6 cellular contexts compared by ENCODE assay signal in the genomic region with DNA sequence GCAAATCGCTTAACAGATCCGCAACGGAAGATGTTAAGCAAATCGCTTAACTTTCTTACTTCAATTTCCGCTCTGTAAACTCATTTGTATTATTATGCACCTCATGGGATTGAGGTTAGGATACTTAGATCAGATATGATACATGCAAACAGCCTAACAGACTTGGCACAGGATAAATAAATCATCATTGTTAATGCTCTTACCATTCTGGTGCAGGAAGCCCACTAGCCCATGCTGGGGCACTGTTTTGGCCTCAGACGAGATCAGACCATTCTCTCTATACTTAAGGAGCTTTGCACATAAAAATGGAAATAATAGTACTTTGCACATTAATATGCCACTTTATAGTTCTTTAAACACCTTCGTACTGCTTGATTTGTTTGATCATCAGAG. TPM values are rescaled to one million over a fixed set of nuclear protein-coding genes. Genes with fewer than 3 reads are reported as not detected.
DNase-seq lines count a peak whose midpoint lies in the region; ATAC-seq, FAIRE-seq and TF ChIP-seq lines count a peak whose summit lies in the region.

No MANE protein-coding gene starts in this region.

- no peaks in the 10 kb centered on the region for H3K9me3 Mint-ChIP-seq in T-helper 2 cell treated with Interferon-gamma antibody and Interleukin-4, amounts not matched to agents 5 μg/mL and 100 μg/mL, for 36 hours
- H3K9me3 Mint-ChIP-seq in brain = peaks cover 0 to 4% (median 0%) of the 10 kb centered on the region in 5 experiments

- H3K27ac ChIP-seq in pancreas = peak overlapping the region in 1 of 4 donors; percentile 94

- peaks cover 7 to 16% (median 15%) of the 10 kb centered on the region in 3 donors for H3K4me1 ChIP-seq in pancreas

- H3K4me3 ChIP-seq in pancreas = peak overlapping the region; percentile 58 to 85 (median 76)

- peaks cover 26% of the 10 kb centered on the region for H3K4me1 Mint-ChIP-seq in T-helper 2 cell treated with Interferon-gamma antibody and Interleukin-4, amounts not matched to agents 5 μg/mL and 100 μg/mL, for 36 hours (ENCODE audit: low read depth)
- peaks cover 47% of the 10 kb centered on the region for H3K4me1 Mint-ChIP-seq in brain

- H3K27ac Mint-ChIP-seq in T-helper 2 cell treated with Interferon-gamma antibody and Interleukin-4, amounts not matched to agents 5 μg/mL and 100 μg/mL, for 36 hours = peak overlapping the region; percentile 99
- H3K27ac Mint-ChIP-seq in brain = peak overlapping the region; percentile 63 to 99 (median 87)

- peaks cover 47% of the 10 kb centered on the region for H3K36me3 Mint-ChIP-seq in T-helper 2 cell treated with Interferon-gamma antibody and Interleukin-4, amounts not matched to agents 5 μg/mL and 100 μg/mL, for 36 hours (ENCODE audit: low read depth)
- H3K36me3 Mint-ChIP-seq in brain = peaks cover 41% of the 10 kb centered on the region

- no peak for DNase-seq in T-helper 2 cell treated with Interferon-gamma antibody and Interleukin-4, amounts not matched to agents 5 μg/mL and 100 μg/mL, for 36 hours (ENCODE audit: low spot score)
- DNase-seq in T-helper 2 cell (no peak), pancreas (no peak), SKM-1 (lab: John Stamatoyannopoulos, UW; ENCODE audit: unreplicated experiment) (no peak)

- peak overlapping the region; percentile 98 for H3K4me3 Mint-ChIP-seq in T-helper 2 cell treated with Interferon-gamma antibody and Interleukin-4, amounts not matched to agents 5 μg/mL and 100 μg/mL, for 36 hours
- peak overlapping the region; percentile 92 to 99 (median 97) for H3K4me3 Mint-ChIP-seq in brain

- ATAC-seq in pancreas = no peak
- ATAC-seq in GM18502 (IDR thresholded peaks at IDR 0.05; ENCODE audit: poor library complexity, unreplicated experiment) = no peak

- H3K27me3 ChIP-seq in pancreas = no peaks in the 10 kb centered on the region

- 2 to 3% methylated on average over 7 of the region's 7 CpGs for WGBS in pancreas, 2 donors

- H3K27me3 Mint-ChIP-seq in T-helper 2 cell treated with Interferon-gamma antibody and Interleukin-4, amounts not matched to agents 5 μg/mL and 100 μg/mL, for 36 hours (ENCODE audit: low read depth) = no peaks in the 10 kb centered on the region
- H3K27me3 Mint-ChIP-seq in brain = peaks cover 6% of the 10 kb centered on the region

- peaks cover 0 to 7% (median 0%) of the 10 kb centered on the region in 3 donors for H3K36me3 ChIP-seq in pancreas

- no peak for FAIRE-seq in pancreas (lab: Jason Lieb, UNC)

- H3K9me3 ChIP-seq in pancreas = no peaks in the 10 kb centered on the region

- intact Hi-C loops in pancreas (cut with DNase I) = no loop called here

- no peak for TF ChIP-seq CTCF in brain (conservative IDR thresholded peaks at IDR 0.05)
- TF ChIP-seq CTCF in pancreas (IDR thresholded peaks at IDR 0.05) = no peak

RNA-seq across cellular contexts. Expression of a gene that starts 0.4 kb away (rescaled TPM):
- polyA plus RNA-seq in brain (ENCODE audit: insufficient read depth, low read depth, low replicate concordance) (69.2 TPM), pancreas (1 to 10 TPM; 5.6 to 6.5 TPM)
- 10 to 100 TPM in 3 of 6 donors, 1 to 10 TPM in 3; 7.6 to 16.2 (median 10.0) TPM for total RNA-seq in pancreas

RNA-seq across cellular contexts. Expression of a gene that starts 1.3 kb away (rescaled TPM):
- 133 TPM for polyA plus RNA-seq in brain (ENCODE audit: insufficient read depth, low read depth, low replicate concordance)
- total RNA-seq in pancreas = 10 to 100 TPM; 66.3 to 79.7 (median 69.9) TPM
- 10 to 100 TPM; 30.6 to 64.7 TPM for polyA plus RNA-seq in pancreas

RNA-seq across cellular contexts. Expression of a gene that starts 23.9 kb away (rescaled TPM):
- polyA plus RNA-seq in brain (ENCODE audit: insufficient read depth, low read depth, low replicate concordance) (42.2 TPM), pancreas (1 to 10 TPM; 3.2 to 7.5 TPM)
- total RNA-seq in pancreas = 1 to 10 TPM; 1.7 to 4.1 (median 2.3) TPM

RNA-seq across cellular contexts. Expression of a gene that starts 40.0 kb away (rescaled TPM):
- polyA plus RNA-seq in brain (ENCODE audit: insufficient read depth, low read depth, low replicate concordance) (4,992 TPM), pancreas (100 to 1,000 TPM; 425 to 627 TPM)
- 100 to 1,000 TPM; 149 to 657 (median 339) TPM for total RNA-seq in pancreas

RNA-seq across cellular contexts. Expression of a gene that starts 42.5 kb away (rescaled TPM):
- polyA plus RNA-seq in brain (ENCODE audit: insufficient read depth, low read depth, low replicate concordance) = 14.5 TPM
- total RNA-seq in pancreas = 10 to 100 TPM in 3 of 6 donors, 1 to 10 TPM in 3; 7.8 to 25.5 (median 12.6) TPM
- polyA plus RNA-seq in pancreas = 10 to 100 TPM; 15.9 to 17.7 TPM
